ENCODE assay signal across 17 cellular contexts in the genomic region with DNA sequence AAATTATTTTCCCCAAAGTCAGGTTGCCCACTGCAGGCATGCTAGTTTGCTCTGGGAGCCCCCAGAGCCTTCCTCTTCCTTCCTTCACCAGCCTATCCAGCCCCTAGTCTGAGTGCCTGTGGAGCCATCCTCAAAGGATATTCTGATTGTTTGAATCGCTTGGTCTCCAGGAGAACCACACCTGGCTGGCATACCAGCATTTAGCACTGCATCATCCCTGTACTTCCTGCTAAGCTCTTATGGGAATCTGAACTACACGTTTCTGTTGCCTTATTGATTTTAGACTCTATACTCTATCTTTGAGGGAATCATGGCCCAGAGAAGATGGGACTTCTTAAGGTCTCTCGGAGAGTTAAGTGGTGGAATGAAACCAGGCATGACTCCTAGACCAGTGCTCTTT. TPM values are rescaled to one million over a fixed set of nuclear protein-coding genes. Genes with fewer than 3 reads are reported as not detected.
A peak's percentile ranks its signal among the peaks of the same experiment; 100 is the strongest.
DNase-seq lines count a peak whose midpoint lies in the region; ATAC-seq and TF ChIP-seq lines count a peak whose summit lies in the region.
"Had no signal": no experiment of that assay in that cellular context is flagged by ENCODE, and none has a peak within 500 bp of the region (broad histone marks: within the 10 kb centered on the region; RNA-seq: fewer than 3 reads in every experiment).

No MANE protein-coding gene starts in this region.

- H3K4me1 ChIP-seq in IMR-90 (ENCODE audit: control insufficient read depth, insufficient read depth, low read length) = peaks cover 15% of the 10 kb centered on the region

- no peak for TF ChIP-seq POLR2A in IMR-90 (IDR thresholded peaks at IDR 0.05; ENCODE audit: low read depth, low read length)

- no peak overlapping the region for H4K91ac ChIP-seq in IMR-90 (ENCODE audit: insufficient read depth, low read depth, low read length)

- no CpG with 5 or more reads among the region's 3 CpGs for WGBS in IMR-90 (ENCODE audit: extremely low coverage in 2 of 2, insufficient read length in 1 of 2), 2 experiments

- H3K27me3 ChIP-seq in IMR-90 (ENCODE audit: control insufficient read depth, insufficient read depth, low read length) = no peaks in the 10 kb centered on the region

- no peak overlapping the region for H3K14ac ChIP-seq in IMR-90 (replicated peaks; ENCODE audit: low read depth, low read length)

- H3K9me1 ChIP-seq in IMR-90 (ENCODE audit: insufficient read depth, low read length) = peaks cover 4% of the 10 kb centered on the region; the same call in 1 of the 2 replicates

- H4K20me1 ChIP-seq in IMR-90 (ENCODE audit: insufficient read depth, low read length) = no peaks in the 10 kb centered on the region

- no peaks in the 10 kb centered on the region for H3K27me3 Mint-ChIP-seq in T-helper 17 cell
- no peaks in the 10 kb centered on the region for H3K27me3 Mint-ChIP-seq in glutamatergic neuron (ENCODE audit: unreplicated experiment)

- peaks cover 14% of the 10 kb centered on the region for H3K4me1 Mint-ChIP-seq in T-helper 17 cell
- peaks cover 14% of the 10 kb centered on the region for H3K4me1 Mint-ChIP-seq in glutamatergic neuron (ENCODE audit: low read depth, unreplicated experiment)
- peaks cover 28% of the 10 kb centered on the region for H3K4me1 Mint-ChIP-seq in stimulated activated effector memory CD8-positive, alpha-beta T cell treated with anti-CD3 and anti-CD28 coated beads, Interleukin-12 subunit alpha, Interleukin-12 subunit beta, amount 100 ng/mL, for 72 hours

- H3K9ac ChIP-seq in IMR-90 (ENCODE audit: low read depth, low read length) = no peak overlapping the region
- H3K9ac ChIP-seq: SK-N-SH had no signal

- H3K79me1 ChIP-seq in IMR-90 (ENCODE audit: low read depth in 1 of 2, low read length in 2 of 2) = peaks cover 43 to 67% of the 10 kb centered on the region in 2 experiments

- H2AK9ac ChIP-seq in IMR-90 (replicated peaks; ENCODE audit: low read depth, low read length, poor library complexity) = no peak overlapping the region

- H3K36me3 ChIP-seq in IMR-90 (ENCODE audit: control insufficient read depth, insufficient read depth, low read length) = peaks cover 25% of the 10 kb centered on the region

- no peak overlapping the region; the same call in 1 of the 2 replicates for H4K5ac ChIP-seq in IMR-90 (ENCODE audit: low read depth, low read length)

- POLR2A ChIA-PET in IMR-90 (lab: Charles Lee; ENCODE audit: unreplicated experiment) = no interaction called here

- H2AFZ ChIP-seq in IMR-90 (replicated peaks; ENCODE audit: low read length, poor library complexity) = no peak overlapping the region

- BruUV-seq in IMR-90 (replicated peaks; lab: Mats Ljungman, UMichigan) = no TSS peak

- no peak overlapping the region for H3K4ac ChIP-seq in IMR-90 (ENCODE audit: low read depth, low read length)

- H3K23ac ChIP-seq in IMR-90 (ENCODE audit: low read depth, low read length) = no peak overlapping the region

- no peak overlapping the region for H2BK15ac ChIP-seq in IMR-90 (ENCODE audit: low read depth, low read length)

- H2BK20ac ChIP-seq in IMR-90 (ENCODE audit: low read depth, low read length) = no peak overlapping the region

- CTCF ChIA-PET in IMR-90 (lab: Yijun Ruan, JAX) = no interaction called here

- H2BK5ac ChIP-seq in IMR-90 (ENCODE audit: low read depth, low read length, poor library complexity, severe bottlenecking) = no peak overlapping the region

- ATAC-seq in IMR-90 (ENCODE audit: low read depth) (no peak), T-helper 17 cell (no peak), HG03159 (IDR thresholded peaks at IDR 0.05; ENCODE audit: unreplicated experiment) (no peak)
- no peak for ATAC-seq in stimulated activated effector memory CD8-positive, alpha-beta T cell treated with anti-CD3 and anti-CD28 coated beads, Interleukin-12 subunit alpha, Interleukin-12 subunit beta, amount 100 ng/mL, for 72 hours
- ATAC-seq: Panc1 had no signal

- H3K9me3 Mint-ChIP-seq in glutamatergic neuron (ENCODE audit: unreplicated experiment) = peaks cover 4% of the 10 kb centered on the region
- H3K9me3 Mint-ChIP-seq in stimulated activated effector memory CD8-positive, alpha-beta T cell treated with anti-CD3 and anti-CD28 coated beads, Interleukin-12 subunit alpha, Interleukin-12 subunit beta, amount 100 ng/mL, for 72 hours = no peaks in the 10 kb centered on the region

- in situ Hi-C loops in IMR-90 (cut with MboI; ENCODE audit: low sequenced_read_pairs) = no loop called here

- intact Hi-C loops in IMR-90 (cut with micrococcal nuclease) = no loop called here

- H3K27ac Mint-ChIP-seq in T-helper 17 cell (peak overlapping the region; percentile 62), glutamatergic neuron (ENCODE audit: unreplicated experiment) (peak overlapping the region; percentile 63)
- peak overlapping the region; percentile 30 for H3K27ac Mint-ChIP-seq in stimulated activated effector memory CD8-positive, alpha-beta T cell treated with anti-CD3 and anti-CD28 coated beads, Interleukin-12 subunit alpha, Interleukin-12 subunit beta, amount 100 ng/mL, for 72 hours

- H3K4me3 Mint-ChIP-seq in T-helper 17 cell (no peak overlapping the region), glutamatergic neuron (ENCODE audit: unreplicated experiment) (no peak overlapping the region)
- no peak overlapping the region for H3K4me3 Mint-ChIP-seq in stimulated activated effector memory CD8-positive, alpha-beta T cell treated with anti-CD3 and anti-CD28 coated beads, Interleukin-12 subunit alpha, Interleukin-12 subunit beta, amount 100 ng/mL, for 72 hours

- H3K18ac ChIP-seq in IMR-90 (ENCODE audit: low read depth, low read length) = 0 out of 2 replicates have a peak overlapping the region, but pooled peaks have one; percentile 3

- TF ChIP-seq CTCF in IMR-90 (conservative IDR thresholded peaks at IDR 0.05; ENCODE audit: low read depth, low read length) (no peak), glutamatergic neuron (IDR thresholded peaks at IDR 0.05; ENCODE audit: partially characterized antibody, unreplicated experiment) (no peak)

- H3K56ac ChIP-seq in IMR-90 (ENCODE audit: extremely low read depth, insufficient read depth, low read length) = no peak overlapping the region

- dilution Hi-C loops in IMR-90 (cut with HindIII; ENCODE audit: low sequenced_read_pairs, unreplicated experiment) = no loop called here

- H3K9me3 ChIP-seq in IMR-90 (ENCODE audit: control insufficient read depth, insufficient read depth, low read length) = peaks cover 12% of the 10 kb centered on the region
- H3K9me3 ChIP-seq in T-helper 17 cell (ENCODE audit: control insufficient read depth, low read length, poor library complexity, severe bottlenecking) = no peaks in the 10 kb centered on the region

- H3K27ac ChIP-seq in IMR-90 (ENCODE audit: insufficient read depth, low read length) = no peak overlapping the region

- no peak overlapping the region for H3K4me2 ChIP-seq in IMR-90 (ENCODE audit: low read depth, low read length)
- H3K4me2 ChIP-seq: SK-N-SH had no signal

- H4K8ac ChIP-seq in IMR-90 (ENCODE audit: low read depth in 2 of 2, low read length in 2 of 2) = no peak overlapping the region

- H3K36me3 Mint-ChIP-seq in T-helper 17 cell (ENCODE audit: low read depth) = peaks cover 5% of the 10 kb centered on the region
- peaks cover 17% of the 10 kb centered on the region for H3K36me3 Mint-ChIP-seq in glutamatergic neuron (ENCODE audit: unreplicated experiment)
- H3K36me3 Mint-ChIP-seq in stimulated activated effector memory CD8-positive, alpha-beta T cell treated with anti-CD3 and anti-CD28 coated beads, Interleukin-12 subunit alpha, Interleukin-12 subunit beta, amount 100 ng/mL, for 72 hours = peaks cover 6% of the 10 kb centered on the region

- H2AK5ac ChIP-seq in IMR-90 (ENCODE audit: low read depth, low read length) = no peak overlapping the region

- H2BK120ac ChIP-seq in IMR-90 (ENCODE audit: low read depth, low read length) = no peak overlapping the region

- H3K4me3 ChIP-seq in IMR-90 (ENCODE audit: insufficient read depth, low read depth, low read length) = no peak overlapping the region

- DNase-seq in IMR-90 (no peak), T-helper 17 cell (no peak), glutamatergic neuron (no peak), NCI-H748 treated with DMSO at 0.1 percent for 48 hours (lab: John Stamatoyannopoulos, UW) (no peak)
- DNase-seq in stimulated activated effector memory CD8-positive, alpha-beta T cell treated with anti-CD3 and anti-CD28 coated beads, Interleukin-12 subunit alpha, Interleukin-12 subunit beta, amount 100 ng/mL, for 72 hours (ENCODE audit: low spot score in 2 of 2) = no peak
- DNase-seq in activated CD4-positive, CD25-positive, alpha-beta regulatory T cell treated with anti-CD3 and anti-CD28 coated beads, Interleukin-2, amount 50 U/mL, for 72 hours = no peak
- DNase-seq: DMS153, DND-41, Kasumi-1, NCI-H1105 treated with DMSO at 0.1 percent for 48 hours, NCI-H2029 treated with DMSO at 0.1 percent for 48 hours, NCI-H446 treated with DMSO at 0.1 percent for 48 hours, NCI-H526, SIG-M5, SK-N-SH had no signal

- no peak for TF ChIP-seq RAD21 in IMR-90 (IDR thresholded peaks at IDR 0.05; ENCODE audit: low read length)

TF ChIP-seq in IMR-90, 13 proteins besides CTCF, POLR2A, EP300 and RAD21:
- TF ChIP-seq NFE2L2 (IDR thresholded peaks at IDR 0.05; ENCODE audit: low read depth, low read length) (no peak), SMC3 (IDR thresholded peaks at IDR 0.05; ENCODE audit: low read depth, low read length) (no peak), CEBPB (IDR thresholded peaks at IDR 0.05; ENCODE audit: low read depth, low read length) (no peak), BHLHE40 (IDR thresholded peaks at IDR 0.05; ENCODE audit: low read depth, low read length) (no peak), MAZ (IDR thresholded peaks at IDR 0.05; ENCODE audit: borderline replicate concordance, low read depth, low read length) (no peak), RCOR1 (IDR thresholded peaks at IDR 0.05; ENCODE audit: insufficient replicate concordance, low read length) (no peak), MAFK (IDR thresholded peaks at IDR 0.05; ENCODE audit: low read depth, low read length) (no peak), RFX5 (IDR thresholded peaks at IDR 0.05; ENCODE audit: low read depth, low read length) (no peak)
- TF ChIP-seq, protein P1, sequence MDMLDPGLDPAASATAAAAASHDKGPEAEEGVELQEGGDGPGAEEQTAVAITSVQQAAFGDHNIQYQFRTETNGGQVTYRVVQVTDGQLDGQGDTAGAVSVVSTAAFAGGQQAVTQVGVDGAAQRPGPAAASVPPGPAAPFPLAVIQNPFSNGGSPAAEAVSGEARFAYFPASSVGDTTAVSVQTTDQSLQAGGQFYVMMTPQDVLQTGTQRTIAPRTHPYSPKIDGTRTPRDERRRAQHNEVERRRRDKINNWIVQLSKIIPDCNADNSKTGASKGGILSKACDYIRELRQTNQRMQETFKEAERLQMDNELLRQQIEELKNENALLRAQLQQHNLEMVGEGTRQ (IDR thresholded peaks at IDR 0.05; ENCODE audit: low read depth, low read length) = no peak

RNA-seq across cellular contexts. Expression of a gene that starts 26.3 kb away (rescaled TPM):
- total RNA-seq in IMR-90 (2012; rRNA removed) (230 and 274 TPM in 2 replicates), T-helper 17 cell (10 to 100 TPM; 51.6 to 54.0 TPM), glutamatergic neuron (ENCODE audit: unreplicated experiment) (9.3 TPM)
- 44.9 and 45.1 TPM in 2 replicates for polyA plus RNA-seq in IMR-90 (2012; rRNA removed)
- polyA plus RNA-seq in IMR-90 (2012; cell fraction: cytosol; rRNA removed) = 15.3 and 16.3 TPM in 2 replicates
- polyA plus RNA-seq in IMR-90 (2012; cell fraction: nucleus; rRNA removed; ENCODE audit: low replicate concordance) = 12.9 and 53.4 TPM in 2 replicates
